Comparison of ENCODE assay signal across 9 cellular contexts in the genomic region with DNA sequence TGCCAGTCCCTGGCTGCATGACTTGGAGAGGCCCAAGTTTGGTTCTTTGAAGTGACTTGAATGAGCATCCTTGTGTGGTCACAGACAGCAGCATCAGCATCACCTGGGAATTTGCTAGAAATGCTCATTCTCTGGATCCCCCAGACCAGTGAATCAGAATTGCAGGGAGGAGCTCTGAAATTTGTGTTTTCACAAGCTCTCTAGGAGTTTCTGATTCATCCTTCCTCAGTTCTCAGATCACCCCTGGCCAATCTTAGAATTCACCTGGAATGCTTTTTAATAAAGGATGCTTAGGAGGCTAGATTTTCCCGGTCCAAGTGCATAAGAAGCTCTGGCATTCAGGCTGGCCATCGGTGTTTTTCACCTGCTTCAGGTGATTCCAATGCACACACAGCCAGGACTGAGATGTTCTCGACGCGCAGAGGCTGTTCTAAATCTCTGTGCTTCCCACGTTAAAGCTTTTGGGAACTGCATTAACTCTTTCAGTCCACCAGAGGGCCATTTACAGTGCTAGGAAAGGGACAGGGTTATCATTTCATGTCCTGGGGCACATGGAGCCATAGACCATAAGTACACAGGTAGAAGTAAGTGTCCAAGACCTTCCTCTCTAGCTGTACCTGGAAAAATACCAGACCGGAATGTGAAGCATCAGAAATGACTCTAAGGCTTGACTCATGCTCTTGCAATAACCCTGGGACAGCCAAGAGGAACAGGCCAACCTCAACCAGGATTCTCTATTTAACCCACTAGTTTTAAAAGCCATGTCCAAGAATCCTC.
DNase-seq lines count a peak whose midpoint lies in the region; ATAC-seq, FAIRE-seq and TF ChIP-seq lines count a peak whose summit lies in the region.
"Had no signal": no experiment of that assay in that cellular context is flagged by ENCODE, and none has a peak within 500 bp of the region (broad histone marks: within the 10 kb centered on the region; RNA-seq: fewer than 3 reads in every experiment).

No MANE protein-coding gene starts in this region.

- no peak for FAIRE-seq in H54 (lab: Jason Lieb, UNC)

- H3K4me3 ChIP-seq in RWPE2 (ENCODE audit: severe bottlenecking) = no peak overlapping the region
- H3K4me3 ChIP-seq: SK-N-MC had no signal

- DNase-seq in D341Med (ENCODE audit: low spot score) = peak; percentile 49
- DNase-seq in H54 (ENCODE audit: insufficient read length, low spot score) = peak; percentile 4
- DNase-seq in RWPE2 (ENCODE audit: low spot score) = no peak
- peak; percentile 60 for DNase-seq in iPS-NIHi7 (ENCODE audit: extremely low spot score)
- DNase-seq in stimulated activated CD4-positive, alpha-beta T cell treated with anti-CD3 and anti-CD28 coated beads, Interleukin-4, amount 100 ng/mL, for 4 hours = no peak

- H3K27me3 ChIP-seq in RWPE2 (ENCODE audit: insufficient read depth, poor library complexity, severe bottlenecking) = no peaks in the 10 kb centered on the region

- H3K27ac ChIP-seq in RWPE2 (ENCODE audit: poor library complexity, severe bottlenecking) = peak overlapping the region; percentile 99
- H3K27ac ChIP-seq: SK-N-MC had no signal

- no peaks in the 10 kb centered on the region for H3K9me3 ChIP-seq in RWPE2 (ENCODE audit: severe bottlenecking)

- no peaks in the 10 kb centered on the region for H3K36me3 ChIP-seq in RWPE2 (ENCODE audit: low read depth)

- peaks cover 45% of the 10 kb centered on the region for H3K4me1 ChIP-seq in RWPE2 (ENCODE audit: insufficient read depth, poor library complexity, severe bottlenecking)

- no peak for TF ChIP-seq POLR2A in H54 (IDR thresholded peaks at IDR 0.05; ENCODE audit: low read depth, low read length)

- peak; percentile 70 for ATAC-seq in RWPE2 (ENCODE audit: low read depth)
- ATAC-seq in HG03378 (IDR thresholded peaks at IDR 0.05; ENCODE audit: unreplicated experiment) = no peak
- ATAC-seq in GM18502 (IDR thresholded peaks at IDR 0.05; ENCODE audit: poor library complexity, unreplicated experiment) = no peak
- no peak for ATAC-seq in GM19324 (IDR thresholded peaks at IDR 0.05; ENCODE audit: low FRiP score, unreplicated experiment)

- peak; percentile 73 for TF ChIP-seq CTCF in RWPE2 (IDR thresholded peaks at IDR 0.05; ENCODE audit: poor library complexity, severe bottlenecking)

Comparison
In these comparisons a context has a peak if more than half of its experiments do, and no peak if none do; other contexts are left out.
1. DNase-seq: peak in D341Med (single experiment), H54 (single experiment) and iPS-NIHi7 (single experiment); none in RWPE2 (single experiment) and stimulated activated CD4-positive, alpha-beta T cell treated with anti-CD3 and anti-CD28 coated beads, Interleukin-4, amount 100 ng/mL, for 4 hours (0 of 2).